1 cellular context compared by ENCODE assay signal in genomic region chr5:139197710-139198669, GRCh38.
TF ChIP-seq lines count a peak whose summit lies in the region.

Gene SIL1 (minus strand): TSS chr5:139198368. CDS start chr5:139127843, 70,525 bp downstream.

TF ChIP-seq in K562, 482 proteins besides CTCF, POLR2A, EP300 and RAD21 (continued from another document and continues in another):
- TF ChIP-seq ZBTB40 (IDR thresholded peaks at IDR 0.05) (peak; percentile 50; the same call in 1 of the 2 replicates), ZBTB40 (CRISPR knock-in tag; IDR thresholded peaks at IDR 0.05) (no peak), SNIP1 (IDR thresholded peaks at IDR 0.05; ENCODE audit: low read depth) (no peak), NFYB (IDR thresholded peaks at IDR 0.05; ENCODE audit: extremely low read depth, insufficient read length) (no peak), KLF1 (tag; IDR thresholded peaks at IDR 0.05) (no peak), NR3C1 (CRISPR knock-in tag; IDR thresholded peaks at IDR 0.05) (no peak), MAFF (IDR thresholded peaks at IDR 0.05; ENCODE audit: low read length) (no peak), TBL1XR1 (IDR thresholded peaks at IDR 0.05; ENCODE audit: low read length in 2 of 2) (peak in 1 of 2 experiments; percentile 5; a peak in 1 of 4 replicates), PCBP2 (IDR thresholded peaks at IDR 0.05; ENCODE audit: low read depth, low read length, poor library complexity, severe bottlenecking) (no peak), CAMTA2 (CRISPR knock-in tag; conservative IDR thresholded peaks at IDR 0.05) (no peak), HDGF (IDR thresholded peaks at IDR 0.05) (no peak), ZNF707 (CRISPR knock-in tag; conservative IDR thresholded peaks at IDR 0.05) (no peak), BMI1 (IDR thresholded peaks at IDR 0.05; ENCODE audit: low read length) (no peak), MCM7 (IDR thresholded peaks at IDR 0.05) (no peak), PHF20 (IDR thresholded peaks at IDR 0.05; ENCODE audit: partially characterized antibody) (peak; percentile 87), TFAM (CRISPR knock-in tag; conservative IDR thresholded peaks at IDR 0.05) (no peak), BRF1 (IDR thresholded peaks at IDR 0.05; ENCODE audit: borderline replicate concordance, extremely low read depth, insufficient read length) (no peak), CC2D1A (IDR thresholded peaks at IDR 0.05) (no peak), ILF3 (IDR thresholded peaks at IDR 0.05; ENCODE audit: borderline replicate concordance) (peak; percentile 66; the same call in 1 of the 2 replicates), MCM3 (IDR thresholded peaks at IDR 0.05) (no peak), ZBTB2 (IDR thresholded peaks at IDR 0.05) (no peak), ELF4 (CRISPR knock-in tag; IDR thresholded peaks at IDR 0.05) (no peak), TAF1 (IDR thresholded peaks at IDR 0.05; ENCODE audit: control insufficient read depth, extremely low read depth, insufficient read depth, low read length, severe bottlenecking) (peak; percentile 94), SUPT5H (IDR thresholded peaks at IDR 0.05) (peak; percentile 91), KLF13 (tag; IDR thresholded peaks at IDR 0.05; ENCODE audit: borderline replicate concordance, low read depth) (no peak), DACH1 (IDR thresholded peaks at IDR 0.05; ENCODE audit: partially characterized antibody) (no peak), ZNF311 (CRISPR knock-in tag; IDR thresholded peaks at IDR 0.05) (no peak), FOXJ3 (CRISPR knock-in tag; IDR thresholded peaks at IDR 0.05) (no peak), ZNF644 (tag; IDR thresholded peaks at IDR 0.05; ENCODE audit: low read depth) (no peak), THAP12 (CRISPR knock-in tag; IDR thresholded peaks at IDR 0.05) (peak; percentile 67; the same call in 1 of the 2 replicates), ZBTB8A (IDR thresholded peaks at IDR 0.05; ENCODE audit: partially characterized antibody) (no peak), NEUROD1 (IDR thresholded peaks at IDR 0.05; ENCODE audit: borderline replicate concordance, low read depth, low read length, partially characterized antibody) (no peak), GMEB1 (CRISPR knock-in tag; IDR thresholded peaks at IDR 0.05) (peak; percentile 86), ZBTB1 (CRISPR knock-in tag; IDR thresholded peaks at IDR 0.05; ENCODE audit: borderline replicate concordance, low read depth) (no peak), SMARCA5 (IDR thresholded peaks at IDR 0.05) (no peak), RBM22 (IDR thresholded peaks at IDR 0.05; ENCODE audit: low read depth, low read length, poor library complexity, severe bottlenecking) (no peak), MBD1 (CRISPR knock-in tag; IDR thresholded peaks at IDR 0.05) (no peak), MXI1 (IDR thresholded peaks at IDR 0.05; ENCODE audit: low read depth, low read length) (no peak), MXD1 (CRISPR knock-in tag; IDR thresholded peaks at IDR 0.05; ENCODE audit: borderline replicate concordance, poor library complexity, severe bottlenecking) (no peak), CBFB (CRISPR knock-in tag; IDR thresholded peaks at IDR 0.05) (no peak), NFIC (IDR thresholded peaks at IDR 0.05) (peak; percentile 23; the same call in 1 of the 2 replicates), PURB (CRISPR knock-in tag; IDR thresholded peaks at IDR 0.05; ENCODE audit: low read depth) (no peak), SIX5 (IDR thresholded peaks at IDR 0.05; ENCODE audit: borderline replicate concordance in 1 of 2, insufficient read depth in 1 of 2, low read depth in 1 of 2, low read length in 2 of 2) (peak in 1 of 2 experiments; percentile 20; a peak in 1 of 4 replicates), KHSRP (IDR thresholded peaks at IDR 0.05) (no peak), DEAF1 (CRISPR knock-in tag; IDR thresholded peaks at IDR 0.05) (no peak), NCOA6 (IDR thresholded peaks at IDR 0.05) (no peak), CBX2 (IDR thresholded peaks at IDR 0.05; ENCODE audit: insufficient read depth, low read length, poor library complexity, severe bottlenecking) (no peak), ZNF41 (CRISPR knock-in tag; conservative IDR thresholded peaks at IDR 0.05) (no peak), HNRNPH1 (optimal IDR thresholded peaks at IDR 0.05; ENCODE audit: low read depth, low read length) (no peak), ZNF134 (CRISPR knock-in tag; conservative IDR thresholded peaks at IDR 0.05) (no peak), ZKSCAN8 (CRISPR knock-in tag; IDR thresholded peaks at IDR 0.05) (no peak), CBX1 (IDR thresholded peaks at IDR 0.05; ENCODE audit: low read depth) (peak; percentile 70; the same call in 1 of the 2 replicates), TRIM28 (IDR thresholded peaks at IDR 0.05) (no peak), ID3 (CRISPR knock-in tag; IDR thresholded peaks at IDR 0.05) (no peak), ID3 (tag; IDR thresholded peaks at IDR 0.05) (peak; percentile 43; the same call in 1 of the 2 replicates)
